ENCODE assay signal across 27 cellular contexts in the genomic region with DNA sequence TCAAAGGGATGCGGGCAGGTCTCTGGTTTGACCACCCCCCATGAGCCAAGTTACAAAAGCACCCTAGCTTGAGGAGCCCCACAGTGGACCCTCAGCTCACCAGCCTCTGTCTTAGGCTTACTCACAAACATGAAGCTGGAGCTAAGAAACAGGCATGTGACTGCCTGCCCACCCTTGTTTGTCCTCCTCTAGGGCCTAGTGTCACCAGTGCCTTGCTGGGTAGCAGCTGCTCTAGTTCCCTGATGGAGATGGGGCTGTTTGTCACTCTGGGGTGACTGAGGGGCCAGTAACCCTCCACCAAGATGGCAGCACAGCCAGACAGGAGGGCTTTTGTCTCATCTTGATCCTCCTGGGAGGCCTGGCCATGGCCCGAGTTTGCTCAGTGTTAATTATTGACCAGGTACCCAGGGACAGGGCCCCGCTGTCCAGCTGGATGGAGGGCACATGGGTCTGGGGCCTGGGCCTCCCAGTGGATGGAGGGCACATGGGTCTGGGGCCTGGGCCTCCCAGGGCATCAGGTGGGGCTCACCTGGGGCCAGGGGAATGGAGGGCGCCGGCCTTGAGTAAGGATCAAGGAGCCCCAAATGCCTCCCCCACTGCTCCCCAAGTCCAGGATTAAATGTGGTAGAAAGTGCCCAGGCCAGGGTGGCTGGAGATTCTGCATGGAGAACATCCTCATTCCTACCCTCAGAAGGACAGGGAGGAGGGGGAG.
DNase-seq lines count a peak whose midpoint lies in the region; ATAC-seq and FAIRE-seq lines count a peak whose summit lies in the region.
"Had no signal": no experiment of that assay in that cellular context is flagged by ENCODE, and none has a peak within 500 bp of the region (broad histone marks: within the 10 kb centered on the region; RNA-seq: fewer than 3 reads in every experiment).

No MANE protein-coding gene starts in this region.

- DNase-seq in HT-29 (ENCODE audit: low spot score) (peak; percentile 57), left lobe of liver (ENCODE audit: low spot score) (peak; percentile 66), sciatic nerve (ENCODE audit: low spot score) (peak; percentile 37), NCI-H1930 (lab: John Stamatoyannopoulos, UW) (no peak), GM19239 (ENCODE audit: insufficient read length, low spot score) (no peak)
- DNase-seq: activated CD4-positive, alpha-beta T cell treated with anti-CD3 and anti-CD28 coated beads, Interleukin-2, amount 50 U/mL, for 1 hour; activated CD8-positive, alpha-beta memory T cell treated with anti-CD3 and anti-CD28 coated beads, Interleukin-2, amount 10 ng/mL, durations not matched to agents 7 days and 5 days; activated naive CD4-positive, alpha-beta T cell treated with anti-CD3 and anti-CD28 coated beads, Interleukin-2, amount 50 U/mL, for 16 hours; anterior cingulate cortex; DMS 273 treated with DMSO at 0.1 percent for 48 hours; GM23248; KBM-7; lower lobe of right lung; NCI-H1436 treated with DMSO at 0.1 percent for 48 hours; NCI-H510A; NK-92 treated with Interleukin-12 subunit alpha and Interleukin-12 subunit beta, amount 100 ng/mL, for 24 hours; SJCRH30; stimulated activated CD4-positive, alpha-beta T cell treated with anti-CD3 and anti-CD28 coated beads, Interleukin-2, amount 100 ng/mL, for 48 hours; stimulated activated naive B cell treated with anti-CD40 and anti-IgM and Interleukin-4, amounts not matched to agents 10 μg/mL and 1 μg/mL and 100 μg/mL, for 72 hours had no signal

- intact Hi-C loops in sciatic nerve (cut with DNase I): loop anchor here (5.0 kb wide), 1 partner anchor 249 kb away; the partner anchor contains the start of gene ZFP36L2

- peaks cover 47 to 65% (median 57%) of the 10 kb centered on the region in 10 experiments for H3K4me1 ChIP-seq in BLaER1 treated with 17β-estradiol and CSF1 and Interleukin-3, amounts not matched to agents 10 nM and 100 nM

- H4K20me1 ChIP-seq in BLaER1 treated with 17β-estradiol and CSF1 and Interleukin-3, amounts not matched to agents 10 nM and 100 nM: no peaks in the 10 kb centered on the region

- H3K27me3 ChIP-seq in BLaER1 treated with 17β-estradiol and CSF1 and Interleukin-3, amounts not matched to agents 10 nM and 100 nM: no peaks in the 10 kb centered on the region
- H3K27me3 ChIP-seq: cardiac muscle cell, neutrophil, SJCRH30 had no signal

- H3K4me3 ChIP-seq in BLaER1 treated with 17β-estradiol and CSF1 and Interleukin-3, amounts not matched to agents 10 nM and 100 nM: no peak overlapping the region
- H3K4me3 ChIP-seq: cardiac muscle cell, GM23248, lower lobe of right lung, SJCRH30, thoracic aorta had no signal

- no peak overlapping the region for H3K9ac ChIP-seq in BLaER1 treated with 17β-estradiol and CSF1 and Interleukin-3, amounts not matched to agents 10 nM and 100 nM
- H3K9ac ChIP-seq: GM23248 had no signal

- ATAC-seq in left lobe of liver (peak; percentile 56), sciatic nerve (no peak), HG02970 (IDR thresholded peaks at IDR 0.05; ENCODE audit: low FRiP score, unreplicated experiment) (no peak), GM18909 (IDR thresholded peaks at IDR 0.05; ENCODE audit: poor library complexity, unreplicated experiment) (no peak)
- ATAC-seq: activated CD8-positive, alpha-beta memory T cell treated with anti-CD3 and anti-CD28 coated beads, Interleukin-2, amount 10 ng/mL, durations not matched to agents 7 days and 5 days; lower lobe of right lung; stimulated activated naive B cell treated with anti-CD40 and anti-IgM and Interleukin-4, amounts not matched to agents 10 μg/mL and 1 μg/mL and 100 μg/mL, for 72 hours had no signal

- no peaks in the 10 kb centered on the region for H3K9me3 ChIP-seq in BLaER1 treated with 17β-estradiol and CSF1 and Interleukin-3, amounts not matched to agents 10 nM and 100 nM (replicated peaks in 1 of 11)
- H3K9me3 ChIP-seq: lower lobe of right lung, neutrophil, SJCRH30, thoracic aorta had no signal

- no peak for FAIRE-seq in GM19239 (lab: Jason Lieb, UNC)
- FAIRE-seq: endothelial cell of umbilical vein, keratinocyte had no signal

- no peaks in the 10 kb centered on the region for H3K36me3 ChIP-seq in BLaER1 treated with 17β-estradiol and CSF1 and Interleukin-3, amounts not matched to agents 10 nM and 100 nM
- H3K36me3 ChIP-seq: cardiac muscle cell, lower lobe of right lung, neutrophil, SJCRH30, thoracic aorta had no signal

- peak overlapping the region in 10 of 11 experiments; percentile 22 to 92 (median 79); a peak in 20 of 22 replicates for H3K4me2 ChIP-seq in BLaER1 treated with 17β-estradiol and CSF1 and Interleukin-3, amounts not matched to agents 10 nM and 100 nM

- 0 out of 22 replicates have a peak overlapping the region, but pooled peaks of 1 of the 11 experiments have one; percentile 15 for H3K27ac ChIP-seq in BLaER1 treated with 17β-estradiol and CSF1 and Interleukin-3, amounts not matched to agents 10 nM and 100 nM
- H3K27ac ChIP-seq: cardiac muscle cell, GM23248, lower lobe of right lung, SJCRH30, thoracic aorta had no signal

Comparison
In these comparisons a context has a peak if more than half of its experiments do, and no peak if none do; other contexts are left out.
1. DNase-seq: peak in HT-29 (single experiment), left lobe of liver (single experiment) and sciatic nerve (single experiment); none in NCI-H1930 (0 of 2) and GM19239 (single experiment).